10 cellular contexts compared by ENCODE assay signal in the genomic region with DNA sequence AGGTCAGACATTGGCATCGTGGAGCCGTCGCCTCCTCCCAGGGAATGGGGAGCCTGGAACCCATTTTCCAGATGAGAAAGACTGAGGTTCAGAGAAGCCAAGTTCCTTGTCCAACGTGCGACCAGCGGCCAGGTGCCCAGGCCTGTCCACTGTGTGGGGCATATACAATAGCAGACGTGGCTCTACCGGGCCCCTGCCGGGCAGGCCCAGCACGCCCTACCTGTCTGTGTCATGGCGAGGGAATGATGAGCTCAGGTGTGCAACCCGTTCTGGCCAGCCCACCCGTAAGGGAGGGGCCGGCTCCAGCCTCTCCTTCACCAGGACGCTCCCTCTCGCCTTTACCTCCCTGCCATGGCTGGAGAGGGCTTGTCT. TPM values are rescaled to one million over a fixed set of nuclear protein-coding genes. Genes with fewer than 3 reads are reported as not detected.
A peak's percentile ranks its signal among the peaks of the same experiment; 100 is the strongest.
DNase-seq lines count a peak whose midpoint lies in the region; ATAC-seq and TF ChIP-seq lines count a peak whose summit lies in the region.
"Had no signal": no experiment of that assay in that cellular context is flagged by ENCODE, and none has a peak within 500 bp of the region (broad histone marks: within the 10 kb centered on the region; RNA-seq: fewer than 3 reads in every experiment).

No MANE protein-coding gene starts in this region.

- peak overlapping the region; percentile 64 for H3K4me3 Mint-ChIP-seq in natural killer cell treated with Interleukin-12 subunit alpha and Interleukin-12 subunit beta and Interleukin-15 and Interleukin-18, amount 100 ng/mL, for 72 hours
- H3K4me3 Mint-ChIP-seq in natural killer cell (no peak overlapping the region), MCF 10A (ENCODE audit: unreplicated experiment) (peak overlapping the region; percentile 73)
- peak overlapping the region in 5 of 10 donors; percentile 15 to 77 (median 35) for H3K4me3 Mint-ChIP-seq in naive thymus-derived CD8-positive, alpha-beta T cell

- no peaks in the 10 kb centered on the region for H3K9me3 Mint-ChIP-seq in natural killer cell treated with Interleukin-12 subunit alpha and Interleukin-12 subunit beta and Interleukin-15 and Interleukin-18, amount 100 ng/mL, for 72 hours
- H3K9me3 Mint-ChIP-seq in natural killer cell (peaks cover 0 to 6% of the 10 kb centered on the region in 2 donors), MCF 10A (ENCODE audit: unreplicated experiment) (no peaks in the 10 kb centered on the region)
- H3K9me3 Mint-ChIP-seq in naive thymus-derived CD8-positive, alpha-beta T cell, result peaks cover 0 to 12% (median 0%) of the 10 kb centered on the region in 9 donors

- H3K36me3 ChIP-seq in lung (ENCODE audit: control insufficient read depth in 2 of 2, insufficient read depth in 2 of 2, low read length in 2 of 2), result no peaks in the 10 kb centered on the region

- DNase-seq in natural killer cell treated with Interleukin-12 subunit alpha and Interleukin-12 subunit beta and Interleukin-15 and Interleukin-18, amount 100 ng/mL, for 72 hours (ENCODE audit: low spot score), result no peak
- no peak for DNase-seq in natural killer cell
- peak; percentile 73 for DNase-seq in MCF 10A (ENCODE audit: unreplicated experiment)
- no peak for DNase-seq in lung (ENCODE audit: low spot score)
- no peak for DNase-seq in naive thymus-derived CD8-positive, alpha-beta T cell
- no peak for DNase-seq in retina
- DNase-seq: NCI-H1436 had no signal

- H3K27ac ChIP-seq in lung (ENCODE audit: low read depth in 1 of 2, low read length in 1 of 2), result peak overlapping the region in 1 of 2 donors; percentile 76

- ATAC-seq in natural killer cell treated with Interleukin-12 subunit alpha and Interleukin-12 subunit beta and Interleukin-15 and Interleukin-18, amount 100 ng/mL, for 72 hours, result no peak
- ATAC-seq in natural killer cell (no peak), lung (ENCODE audit: insufficient read depth, low FRiP score) (no peak), GM21360 (IDR thresholded peaks at IDR 0.05; ENCODE audit: unreplicated experiment) (no peak), GM21786 (IDR thresholded peaks at IDR 0.05; ENCODE audit: unreplicated experiment) (no peak)
- no peak for ATAC-seq in naive thymus-derived CD8-positive, alpha-beta T cell

- H3K27ac Mint-ChIP-seq in natural killer cell treated with Interleukin-12 subunit alpha and Interleukin-12 subunit beta and Interleukin-15 and Interleukin-18, amount 100 ng/mL, for 72 hours, result peak overlapping the region; percentile 24 to 81
- H3K27ac Mint-ChIP-seq in natural killer cell (no peak overlapping the region), MCF 10A (ENCODE audit: low read depth, unreplicated experiment) (peak overlapping the region; percentile 57)
- peak overlapping the region in 3 of 10 donors; percentile 11 to 53 (median 11) for H3K27ac Mint-ChIP-seq in naive thymus-derived CD8-positive, alpha-beta T cell

- intact Hi-C loops in natural killer cell (cut with micrococcal nuclease) (no loop called here), MCF 10A (cut with micrococcal nuclease) (no loop called here)

- no peaks in the 10 kb centered on the region for H3K9me3 ChIP-seq in lung (ENCODE audit: control insufficient read depth in 2 of 2, insufficient read depth in 1 of 2, low read length in 1 of 2)

- WGBS in lung, 2 donors, result 32 to 63% methylated on average over 16 of the region's 16 CpGs

- H3K4me3 ChIP-seq in lung, result peak overlapping the region; percentile 40

- no peaks in the 10 kb centered on the region for H3K27me3 ChIP-seq in lung (ENCODE audit: control insufficient read depth, insufficient read depth)

- H3K36me3 Mint-ChIP-seq in natural killer cell treated with Interleukin-12 subunit alpha and Interleukin-12 subunit beta and Interleukin-15 and Interleukin-18, amount 100 ng/mL, for 72 hours, result peaks cover 9% of the 10 kb centered on the region
- no peaks in the 10 kb centered on the region for H3K36me3 Mint-ChIP-seq in natural killer cell
- H3K36me3 Mint-ChIP-seq in MCF 10A (ENCODE audit: insufficient read depth, unreplicated experiment), result peaks cover 19% of the 10 kb centered on the region
- peaks cover 0 to 8% (median 0%) of the 10 kb centered on the region in 3 donors for H3K36me3 Mint-ChIP-seq in naive thymus-derived CD8-positive, alpha-beta T cell

- peaks cover 0 to 3% of the 10 kb centered on the region in 2 donors for H3K27me3 Mint-ChIP-seq in natural killer cell treated with Interleukin-12 subunit alpha and Interleukin-12 subunit beta and Interleukin-15 and Interleukin-18, amount 100 ng/mL, for 72 hours
- H3K27me3 Mint-ChIP-seq in natural killer cell (ENCODE audit: low read depth in 2 of 2) (peaks cover 8 to 10% of the 10 kb centered on the region in 2 donors), MCF 10A (ENCODE audit: insufficient read depth, unreplicated experiment) (no peaks in the 10 kb centered on the region)
- H3K27me3 Mint-ChIP-seq in naive thymus-derived CD8-positive, alpha-beta T cell, result peaks cover 4 to 21% (median 8%) of the 10 kb centered on the region in 5 donors

- BruUV-seq in MCF 10A (replicated peaks; lab: Mats Ljungman, UMichigan), result no TSS peak

- CTCF ChIA-PET in MCF 10A (lab: Yijun Ruan, JAX), result interaction anchor here (1.0 to 3.6 kb wide), 3 partner anchors 7 to 27 kb away, joined by 4 to 18 read pairs (median 6); no protein-coding TSS in a partner anchor

- peaks cover 30 to 33% of the 10 kb centered on the region in 2 donors for H3K4me1 Mint-ChIP-seq in natural killer cell treated with Interleukin-12 subunit alpha and Interleukin-12 subunit beta and Interleukin-15 and Interleukin-18, amount 100 ng/mL, for 72 hours (ENCODE audit: low read depth in 2 of 2)
- H3K4me1 Mint-ChIP-seq in natural killer cell (peaks cover 12 to 23% of the 10 kb centered on the region in 2 donors), MCF 10A (ENCODE audit: insufficient read depth, unreplicated experiment) (peaks cover 12% of the 10 kb centered on the region)
- peaks cover 2 to 41% (median 19%) of the 10 kb centered on the region in 4 donors for H3K4me1 Mint-ChIP-seq in naive thymus-derived CD8-positive, alpha-beta T cell

- TF ChIP-seq CTCF in natural killer cell (IDR thresholded peaks at IDR 0.05), result no peak
- no peak for TF ChIP-seq CTCF in MCF 10A (IDR thresholded peaks at IDR 0.05; ENCODE audit: unreplicated experiment)
- no peak for TF ChIP-seq CTCF in lung (IDR thresholded peaks at IDR 0.05; ENCODE audit: control extremely low read depth, extremely low read depth)

- POLR2A ChIA-PET in MCF 10A (lab: Yijun Ruan, JAX), result interaction anchor here (0.6 to 2.5 kb wide), 6 partner anchors 8 to 186 kb away, joined by 3 to 12 read pairs (median 4); no protein-coding TSS in a partner anchor
- POLR2A ChIA-PET in naive thymus-derived CD8-positive, alpha-beta T cell (lab: Charles Lee), result no interaction called here

- peaks cover 0 to 12% of the 10 kb centered on the region in 2 donors for H3K4me1 ChIP-seq in lung (ENCODE audit: control insufficient read depth in 2 of 2, insufficient read depth in 2 of 2, low read length in 2 of 2)

RNA-seq across cellular contexts. Expression of a gene that starts 0.8 kb away (rescaled TPM):
- 10 to 100 TPM; 22.2 to 33.3 TPM for total RNA-seq in natural killer cell treated with Interleukin-12 subunit alpha and Interleukin-12 subunit beta and Interleukin-15 and Interleukin-18, amount 100 ng/mL, for 72 hours
- total RNA-seq in natural killer cell (10 to 100 TPM in 1 of 3 donors, 1 to 10 TPM in 2; 3.9 to 10.4 (median 8.4) TPM), MCF 10A (2022) (32.9 and 47.1 TPM in 2 replicates), lung (10 to 100 TPM; 18.6 to 36.0 TPM)
- polyA plus RNA-seq in lung, result 10 to 100 TPM; 21.5 to 65.4 TPM
- total RNA-seq in naive thymus-derived CD8-positive, alpha-beta T cell, result under 1 TPM; 0.36 to 0.39 TPM
- polyA plus RNA-seq in naive thymus-derived CD8-positive, alpha-beta T cell, result under 1 TPM in 1 of 3 donors, not detected in 2; 0.19 TPM

RNA-seq across cellular contexts. Expression of a gene that starts 41.9 kb away (rescaled TPM):
- total RNA-seq in natural killer cell treated with Interleukin-12 subunit alpha and Interleukin-12 subunit beta and Interleukin-15 and Interleukin-18, amount 100 ng/mL, for 72 hours, result 10 to 100 TPM; 33.5 to 47.0 TPM
- total RNA-seq in natural killer cell, result 10 to 100 TPM; 37.1 to 60.4 (median 51.7) TPM
- 0.39 and 0.44 TPM in 2 replicates for total RNA-seq in MCF 10A (2022)
- 10 to 100 TPM in 1 of 2 donors, 1 to 10 TPM in 1; 7.3 to 18.8 TPM for total RNA-seq in lung
- polyA plus RNA-seq in lung, result 10 to 100 TPM; 14.7 to 40.5 TPM
- 100 to 1,000 TPM; 217 to 233 TPM for total RNA-seq in naive thymus-derived CD8-positive, alpha-beta T cell
- 100 to 1,000 TPM; 286 to 470 (median 332) TPM for polyA plus RNA-seq in naive thymus-derived CD8-positive, alpha-beta T cell
- polyA plus RNA-seq: BJ had no signal

RNA-seq across cellular contexts. Expression of a gene that starts 42.5 kb away (rescaled TPM):
- 1 to 10 TPM in 1 of 2 donors, under 1 TPM in 1; 1.00 to 1.3 TPM for total RNA-seq in natural killer cell treated with Interleukin-12 subunit alpha and Interleukin-12 subunit beta and Interleukin-15 and Interleukin-18, amount 100 ng/mL, for 72 hours
- under 1 TPM; 0.24 to 0.60 (median 0.29) TPM for total RNA-seq in natural killer cell
- 40.9 and 48.1 TPM in 2 replicates for total RNA-seq in MCF 10A (2022)
- total RNA-seq in lung, result 10 to 100 TPM; 39.4 to 80.9 TPM
- polyA plus RNA-seq in lung, result 10 to 100 TPM; 36.8 to 37.1 TPM
- 1 to 10 TPM; 5.1 to 5.4 TPM for total RNA-seq in naive thymus-derived CD8-positive, alpha-beta T cell
- under 1 TPM; 0.43 to 0.60 (median 0.47) TPM for polyA plus RNA-seq in naive thymus-derived CD8-positive, alpha-beta T cell

RNA-seq across cellular contexts. Expression of a gene that starts 49.1 kb away (rescaled TPM):
- 100 to 1,000 TPM in 1 of 2 donors, 10 to 100 TPM in 1; 84.4 to 196 TPM for total RNA-seq in natural killer cell treated with Interleukin-12 subunit alpha and Interleukin-12 subunit beta and Interleukin-15 and Interleukin-18, amount 100 ng/mL, for 72 hours
- total RNA-seq in natural killer cell (10 to 100 TPM; 39.6 to 61.4 (median 49.0) TPM), MCF 10A (2022) (72.1 and 84.1 TPM in 2 replicates), lung (100 to 1,000 TPM in 1 of 2 donors, 10 to 100 TPM in 1; 24.8 to 117 TPM)
- polyA plus RNA-seq in lung, result 10 to 100 TPM; 54.3 to 71.9 TPM
- 10 to 100 TPM; 59.7 to 63.0 TPM for total RNA-seq in naive thymus-derived CD8-positive, alpha-beta T cell
- polyA plus RNA-seq in naive thymus-derived CD8-positive, alpha-beta T cell, result 10 to 100 TPM; 23.9 to 44.7 (median 25.5) TPM

Comparison
In these comparisons a context has a peak if more than half of its experiments do, and no peak if none do; other contexts are left out.
1. H3K27ac Mint-ChIP-seq: peak in natural killer cell treated with Interleukin-12 subunit alpha and Interleukin-12 subunit beta and Interleukin-15 and Interleukin-18, amount 100 ng/mL, for 72 hours (2 of 2) and MCF 10A (single experiment); none in natural killer cell (0 of 2).